In genomic region chr2:67986258-67986657, GRCh38 we compare ENCODE assay signal across 6 cellular contexts.
"Had no signal": no experiment of that assay in that cellular context is flagged by ENCODE, and none has a peak within 500 bp of the region (broad histone marks: within the 10 kb centered on the region; RNA-seq: fewer than 3 reads in every experiment).

No MANE protein-coding gene starts in this region.

- H3K4me2 ChIP-seq: GM23338, KMS-11 had no signal

- FAIRE-seq: H1, H54 had no signal

- H3K27ac ChIP-seq: KMS-11 had no signal

- H3K4me3 ChIP-seq: GM23338 had no signal

- H3K9ac ChIP-seq: KMS-11 had no signal

- ATAC-seq: GM23338 had no signal

- H2AFZ ChIP-seq: GM23338 had no signal

- DNase-seq: H9, KBM-7 had no signal
